Comparison of ENCODE assay signal across 12 cellular contexts in genomic region chr2:172021955-172022354, GRCh38. TPM values are rescaled to one million over a fixed set of nuclear protein-coding genes. Genes with fewer than 3 reads are reported as not detected.
A peak's percentile ranks its signal among the peaks of the same experiment; 100 is the strongest.
DNase-seq lines count a peak whose midpoint lies in the region; ATAC-seq and TF ChIP-seq lines count a peak whose summit lies in the region.
"Had no signal": no experiment of that assay in that cellular context is flagged by ENCODE, and none has a peak within 500 bp of the region (broad histone marks: within the 10 kb centered on the region; RNA-seq: fewer than 3 reads in every experiment).

No MANE protein-coding gene starts in this region.

- peak overlapping the region; percentile 68; the same call in 1 of the 2 replicates for H3K4me2 ChIP-seq in PC-3 (ENCODE audit: low read length)

- H3K9me2 ChIP-seq in PC-3 (replicated peaks; ENCODE audit: low read length), result no peaks in the 10 kb centered on the region

- H3K27ac ChIP-seq in PC-3 (ENCODE audit: low read length) (no peak overlapping the region), uterus (no peak overlapping the region)

- H4K20me1 ChIP-seq in PC-3 (ENCODE audit: low read length), result no peaks in the 10 kb centered on the region

- CTCF ChIA-PET in PC-3 (lab: Charles Lee), result no interaction called here
- CTCF ChIA-PET in activated CD8-positive, alpha-beta memory T cell treated with anti-CD3 and anti-CD28 coated beads, Interleukin-2, amount 10 ng/mL, durations not matched to agents 7 days and 5 days (lab: Charles Lee), result interaction anchor here (1.3 kb wide), 1 partner anchor 9 kb away, joined by 3 read pairs; no protein-coding TSS in a partner anchor

- H3K4me1 ChIP-seq in PC-3 (ENCODE audit: insufficient read depth, low read length) (peaks cover 20% of the 10 kb centered on the region), uterus (no peaks in the 10 kb centered on the region)

- peak overlapping the region; percentile 65 for H2AFZ ChIP-seq in PC-3 (ENCODE audit: low read length)

- no peak overlapping the region for H3K27ac Mint-ChIP-seq in activated CD8-positive, alpha-beta memory T cell treated with anti-CD3 and anti-CD28 coated beads, Interleukin-2, amount 10 ng/mL, durations not matched to agents 7 days and 5 days

- H3K36me3 Mint-ChIP-seq in activated CD8-positive, alpha-beta memory T cell treated with anti-CD3 and anti-CD28 coated beads, Interleukin-2, amount 10 ng/mL, durations not matched to agents 7 days and 5 days, result peaks cover 2% of the 10 kb centered on the region

- POLR2A ChIA-PET in PC-3 (lab: Charles Lee; ENCODE audit: unreplicated experiment), result interaction anchor here (1.0 kb wide), 1 partner anchor 63 kb away, joined by 3 read pairs; the partner anchor contains the start of gene DLX1

- no peaks in the 10 kb centered on the region for H3K4me1 Mint-ChIP-seq in activated CD8-positive, alpha-beta memory T cell treated with anti-CD3 and anti-CD28 coated beads, Interleukin-2, amount 10 ng/mL, durations not matched to agents 7 days and 5 days

- H3K9ac ChIP-seq in PC-3 (ENCODE audit: low read length), result no peak overlapping the region

- no peaks in the 10 kb centered on the region for H3F3A ChIP-seq in PC-3 (ENCODE audit: low read length, unreplicated experiment)

- H3K9me3 Mint-ChIP-seq in activated CD8-positive, alpha-beta memory T cell treated with anti-CD3 and anti-CD28 coated beads, Interleukin-2, amount 10 ng/mL, durations not matched to agents 7 days and 5 days (ENCODE audit: low read depth), result no peaks in the 10 kb centered on the region

- H3K4me3 Mint-ChIP-seq in activated CD8-positive, alpha-beta memory T cell treated with anti-CD3 and anti-CD28 coated beads, Interleukin-2, amount 10 ng/mL, durations not matched to agents 7 days and 5 days, result no peak overlapping the region

- ATAC-seq in PC-3 (no peak; the same call in 1 of the 2 replicates), HG02981 (IDR thresholded peaks at IDR 0.05; ENCODE audit: unreplicated experiment) (no peak)
- no peak for ATAC-seq in activated CD8-positive, alpha-beta memory T cell treated with anti-CD3 and anti-CD28 coated beads, Interleukin-2, amount 10 ng/mL, durations not matched to agents 7 days and 5 days
- ATAC-seq: GM12878 had no signal

- H3K9me3 ChIP-seq in PC-3 (ENCODE audit: low read length) (no peaks in the 10 kb centered on the region), uterus (no peaks in the 10 kb centered on the region)

- H3K36me3 ChIP-seq in PC-3 (ENCODE audit: low read depth, low read length) (no peaks in the 10 kb centered on the region), uterus (no peaks in the 10 kb centered on the region)

- BruUV-seq in PC-3 (replicated peaks; lab: Mats Ljungman, UMichigan), result no TSS peak

- H3K79me2 ChIP-seq in PC-3 (ENCODE audit: low read length), result no peaks in the 10 kb centered on the region

- intact Hi-C loops in PC-3 (cut with micrococcal nuclease), result no loop called here
- intact Hi-C loops in uterus (cut with DNase I; ENCODE audit: low total_unique reads), result no loop called here

- TF ChIP-seq POLR2A in uterus (IDR thresholded peaks at IDR 0.05), result no peak

- H3K4me3 ChIP-seq in PC-3 (ENCODE audit: low read length), result peak overlapping the region; percentile 33; the same call in 1 of the 2 replicates
- no peak overlapping the region for H3K4me3 ChIP-seq in uterus
- H3K4me3 ChIP-seq: GM12878 had no signal

- no peaks in the 10 kb centered on the region for H3K27me3 Mint-ChIP-seq in activated CD8-positive, alpha-beta memory T cell treated with anti-CD3 and anti-CD28 coated beads, Interleukin-2, amount 10 ng/mL, durations not matched to agents 7 days and 5 days

- DNase-seq in NCI-H82 (lab: John Stamatoyannopoulos, UW) (peak; percentile 60), NCI-H82 treated with DMSO at 0.1 percent for 48 hours (lab: John Stamatoyannopoulos, UW; ENCODE audit: unreplicated experiment) (no peak), PC-3 (no peak), fibroblast of peridontal ligament (ENCODE audit: extremely low read depth) (peak; percentile 79), superior temporal gyrus (ENCODE audit: extremely low spot score) (peak; percentile 1), uterus (no peak)
- DNase-seq in activated CD8-positive, alpha-beta memory T cell treated with anti-CD3 and anti-CD28 coated beads, Interleukin-2, amount 10 ng/mL, durations not matched to agents 7 days and 5 days, result no peak
- DNase-seq: effector memory CD4-positive, alpha-beta T cell; NCI-H2029; T-helper 9 cell had no signal

- H3K27me3 ChIP-seq in PC-3 (ENCODE audit: low read length) (no peaks in the 10 kb centered on the region), uterus (no peaks in the 10 kb centered on the region)

- TF ChIP-seq CTCF in PC-3 (conservative IDR thresholded peaks at IDR 0.05; ENCODE audit: low read depth, low read length), result no peak
- TF ChIP-seq CTCF in uterus (IDR thresholded peaks at IDR 0.05), result no peak

RNA-seq across cellular contexts. Expression of gene METAP1D, which starts 22.2 kb away (rescaled TPM):
- total RNA-seq in PC-3 (2014; rRNA removed) (7.3 and 12.0 TPM in 2 replicates), uterus (10 to 100 TPM in 3 of 4 donors, 1 to 10 TPM in 1; 7.9 to 38.2 (median 15.8) TPM)
- total RNA-seq in activated CD8-positive, alpha-beta memory T cell treated with anti-CD3 and anti-CD28 coated beads, Interleukin-2, amount 10 ng/mL, durations not matched to agents 7 days and 5 days, result 1 to 10 TPM; 3.9 to 6.4 TPM

Comparison
In these comparisons a context has a peak if more than half of its experiments do, and no peak if none do; other contexts are left out.
1. DNase-seq: peak in NCI-H82 (single experiment), fibroblast of peridontal ligament (single experiment) and superior temporal gyrus (single experiment); none in NCI-H82 treated with DMSO at 0.1 percent for 48 hours (single experiment), PC-3 (single experiment), activated CD8-positive, alpha-beta memory T cell treated with anti-CD3 and anti-CD28 coated beads, Interleukin-2, amount 10 ng/mL, durations not matched to agents 7 days and 5 days (single experiment) and uterus (0 of 2).